ENCODE assay signal across 10 cellular contexts in genomic region chrX:19849433-19850190, GRCh38. TPM values are rescaled to one million over a fixed set of nuclear protein-coding genes. Genes with fewer than 3 reads are reported as not detected.
DNase-seq lines count a peak whose midpoint lies in the region; ATAC-seq and TF ChIP-seq lines count a peak whose summit lies in the region.
"Had no signal": no experiment of that assay in that cellular context is flagged by ENCODE, and none has a peak within 500 bp of the region (broad histone marks: within the 10 kb centered on the region; RNA-seq: fewer than 3 reads in every experiment).

No MANE protein-coding gene starts in this region.

- TF ChIP-seq EP300 in upper lobe of left lung (IDR thresholded peaks at IDR 0.05) (no peak), sigmoid colon (IDR thresholded peaks at IDR 0.05) (no peak)

- no peak overlapping the region for H3K4me3 ChIP-seq in upper lobe of left lung
- no peak overlapping the region for H3K4me3 ChIP-seq in sigmoid colon

- peak overlapping the region; percentile 47 for H3K4me3 Mint-ChIP-seq in activated T-helper 17 cell treated with anti-CD3 and anti-CD28 coated beads, Interleukin-2, amount 50 U/mL, for 72 hours
- H3K4me3 Mint-ChIP-seq: activated naive CD8-positive, alpha-beta T cell treated with anti-CD3 and anti-CD28 coated beads, Interleukin-2, amount 10 ng/mL, durations not matched to agents 7 days and 5 days; nephron had no signal

- H3K36me3 ChIP-seq in upper lobe of left lung = no peaks in the 10 kb centered on the region
- H3K36me3 ChIP-seq in sigmoid colon = no peaks in the 10 kb centered on the region

- peak; percentile 82 for ATAC-seq in GM18502 (IDR thresholded peaks at IDR 0.05; ENCODE audit: poor library complexity, unreplicated experiment)
- peak; percentile 80 for ATAC-seq in GM21423 (IDR thresholded peaks at IDR 0.05; ENCODE audit: unreplicated experiment)
- ATAC-seq in HG03354 (IDR thresholded peaks at IDR 0.05; ENCODE audit: poor library complexity, severe bottlenecking, unreplicated experiment) = peak; percentile 85
- peak; percentile 61 for ATAC-seq in activated T-helper 17 cell treated with anti-CD3 and anti-CD28 coated beads, Interleukin-2, amount 50 U/mL, for 72 hours (replicated peaks)
- ATAC-seq in upper lobe of left lung (ENCODE audit: low FRiP score in 2 of 2) = no peak

- TF ChIP-seq POLR2A in upper lobe of left lung (IDR thresholded peaks at IDR 0.05) (no peak), sigmoid colon (IDR thresholded peaks at IDR 0.05) (no peak)

- H3K36me3 Mint-ChIP-seq in activated T-helper 17 cell treated with anti-CD3 and anti-CD28 coated beads, Interleukin-2, amount 50 U/mL, for 72 hours (ENCODE audit: low read depth) = peaks cover 9% of the 10 kb centered on the region

- H3K27ac ChIP-seq in upper lobe of left lung (no peak overlapping the region), sigmoid colon (no peak overlapping the region)

- H3K27me3 ChIP-seq in upper lobe of left lung = no peaks in the 10 kb centered on the region
- H3K27me3 ChIP-seq in sigmoid colon = no peaks in the 10 kb centered on the region

- peaks cover 14% of the 10 kb centered on the region for H3K4me1 Mint-ChIP-seq in activated T-helper 17 cell treated with anti-CD3 and anti-CD28 coated beads, Interleukin-2, amount 50 U/mL, for 72 hours

- no peaks in the 10 kb centered on the region for H3K27me3 Mint-ChIP-seq in activated T-helper 17 cell treated with anti-CD3 and anti-CD28 coated beads, Interleukin-2, amount 50 U/mL, for 72 hours
- H3K27me3 Mint-ChIP-seq: activated naive CD8-positive, alpha-beta T cell treated with anti-CD3 and anti-CD28 coated beads, Interleukin-2, amount 10 ng/mL, durations not matched to agents 7 days and 5 days had no signal

- no peak for DNase-seq in upper lobe of left lung
- DNase-seq in Ammon's horn (ENCODE audit: low spot score) = no peak
- DNase-seq in medulla oblongata (ENCODE audit: extremely low spot score) = no peak
- no peak for DNase-seq in sigmoid colon
- DNase-seq: activated naive CD8-positive, alpha-beta T cell treated with anti-CD3 and anti-CD28 coated beads, Interleukin-2, amount 10 ng/mL, durations not matched to agents 7 days and 5 days had no signal

- H3K9me3 Mint-ChIP-seq in activated T-helper 17 cell treated with anti-CD3 and anti-CD28 coated beads, Interleukin-2, amount 50 U/mL, for 72 hours = no peaks in the 10 kb centered on the region
- H3K9me3 Mint-ChIP-seq: activated naive CD8-positive, alpha-beta T cell treated with anti-CD3 and anti-CD28 coated beads, Interleukin-2, amount 10 ng/mL, durations not matched to agents 7 days and 5 days had no signal

- intact Hi-C loops in sigmoid colon (cut with DNase I) = no loop called here

- peaks cover 0 to 6% (median 4%) of the 10 kb centered on the region in 4 donors for H3K4me1 ChIP-seq in upper lobe of left lung
- no peaks in the 10 kb centered on the region for H3K4me1 ChIP-seq in sigmoid colon

- no peaks in the 10 kb centered on the region for H3K9me3 ChIP-seq in upper lobe of left lung
- no peaks in the 10 kb centered on the region for H3K9me3 ChIP-seq in sigmoid colon

- peak overlapping the region; percentile 59 for H3K27ac Mint-ChIP-seq in activated T-helper 17 cell treated with anti-CD3 and anti-CD28 coated beads, Interleukin-2, amount 50 U/mL, for 72 hours
- H3K27ac Mint-ChIP-seq: activated naive CD8-positive, alpha-beta T cell treated with anti-CD3 and anti-CD28 coated beads, Interleukin-2, amount 10 ng/mL, durations not matched to agents 7 days and 5 days; nephron had no signal

- TF ChIP-seq CTCF in upper lobe of left lung (IDR thresholded peaks at IDR 0.05) (no peak), sigmoid colon (IDR thresholded peaks at IDR 0.05) (no peak)

- 55 to 69% methylated on average over 8 to 10 of the region's 10 CpGs for WGBS in upper lobe of left lung, 2 donors
- WGBS in sigmoid colon, 2 donors = 57 to 83% methylated on average over 10 of the region's 10 CpGs

RNA-seq across cellular contexts. Expression of gene SH3KBP1, which starts 37.8 kb away (rescaled TPM):
- total RNA-seq in activated T-helper 17 cell treated with anti-CD3 and anti-CD28 coated beads, Interleukin-2, amount 50 U/mL, for 72 hours = 10 to 100 TPM; 84.5 to 95.8 TPM
- total RNA-seq in upper lobe of left lung = 10 to 100 TPM; 17.8 to 53.4 (median 41.8) TPM
- total RNA-seq in sigmoid colon = 10 to 100 TPM in 1 of 4 donors, 1 to 10 TPM in 3; 4.6 to 15.2 (median 6.2) TPM
- polyA plus RNA-seq in sigmoid colon = 10 to 100 TPM; 38.4 to 44.4 (median 42.6) TPM

Comparison
In these comparisons a context has a peak if more than half of its experiments do, and no peak if none do; other contexts are left out.
1. ATAC-seq: peak in GM18502 (single experiment), GM21423 (single experiment), HG03354 (single experiment) and activated T-helper 17 cell treated with anti-CD3 and anti-CD28 coated beads, Interleukin-2, amount 50 U/mL, for 72 hours (single experiment); none in upper lobe of left lung (0 of 2).